8 cellular contexts compared by ENCODE assay signal in the genomic region with DNA sequence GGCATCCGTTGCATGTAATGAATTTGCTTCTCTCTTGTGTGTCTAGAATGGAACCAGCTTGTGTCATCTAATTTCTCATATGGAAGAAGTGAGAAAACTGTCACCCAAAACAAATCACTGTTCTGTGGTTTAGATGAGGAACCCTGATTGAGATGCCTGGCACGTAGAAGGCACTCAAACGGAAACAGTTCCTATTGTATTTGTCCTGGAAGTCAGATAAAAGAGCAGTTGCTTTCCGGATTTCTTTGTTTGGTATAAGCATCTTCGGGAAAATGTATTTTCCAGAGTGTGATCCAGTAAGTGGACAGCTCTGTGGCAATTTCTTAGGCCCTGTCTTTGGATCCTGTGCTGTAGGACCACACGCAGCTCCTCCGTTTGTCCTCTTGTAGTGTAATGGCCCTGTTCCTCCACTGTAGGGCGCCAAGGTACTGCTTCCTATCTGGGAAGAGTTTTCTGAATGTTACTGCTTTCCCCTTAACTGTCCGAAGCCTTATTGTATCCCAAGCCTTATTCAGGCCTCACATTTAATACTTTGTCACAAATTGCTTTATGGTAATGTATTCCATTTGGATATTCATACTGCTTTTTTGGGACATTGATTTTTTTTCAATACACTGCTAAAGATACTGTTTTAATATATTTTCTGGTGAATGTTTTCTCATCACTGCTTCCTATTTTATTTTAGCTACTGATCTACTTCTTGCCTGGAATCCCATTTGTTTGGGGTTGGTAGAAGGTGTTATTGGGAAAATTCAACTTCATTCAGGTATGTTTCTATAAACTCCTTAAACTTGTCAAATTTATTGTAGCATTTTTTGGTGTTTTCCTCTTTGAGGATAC. TPM values are rescaled to one million over a fixed set of nuclear protein-coding genes. Genes with fewer than 3 reads are reported as not detected.
DNase-seq lines count a peak whose midpoint lies in the region; ATAC-seq and TF ChIP-seq lines count a peak whose summit lies in the region.

No MANE protein-coding gene starts in this region.

- H3K36me3 Mint-ChIP-seq in activated T-cell treated with anti-CD3 and anti-CD28 coated beads, Interleukin-2, amount 50 U/mL, for 24 hours (ENCODE audit: low read depth), result peaks cover 20% of the 10 kb centered on the region
- peaks cover 33% of the 10 kb centered on the region for H3K36me3 Mint-ChIP-seq in nephron progenitor cell (ENCODE audit: low read depth)

- no peaks in the 10 kb centered on the region for H3K27me3 ChIP-seq in IMR-90 (ENCODE audit: control insufficient read depth, insufficient read depth, low read length)
- H3K27me3 ChIP-seq in suprapubic skin, result no peaks in the 10 kb centered on the region

- no peak overlapping the region for H4K91ac ChIP-seq in IMR-90 (ENCODE audit: insufficient read depth, low read depth, low read length)

- no peak overlapping the region for H3K27ac ChIP-seq in IMR-90 (ENCODE audit: insufficient read depth, low read length)
- no peak overlapping the region for H3K27ac ChIP-seq in suprapubic skin

- no peak overlapping the region for H3K23ac ChIP-seq in IMR-90 (ENCODE audit: low read depth, low read length)

- H4K5ac ChIP-seq in IMR-90 (ENCODE audit: low read depth, low read length), result no peak overlapping the region

- H4K8ac ChIP-seq in IMR-90 (ENCODE audit: low read depth in 2 of 2, low read length in 2 of 2), result no peak overlapping the region

- H3K9ac ChIP-seq in IMR-90 (ENCODE audit: low read depth, low read length), result no peak overlapping the region

- H2AK9ac ChIP-seq in IMR-90 (replicated peaks; ENCODE audit: low read depth, low read length, poor library complexity), result no peak overlapping the region

- H2BK120ac ChIP-seq in IMR-90 (ENCODE audit: low read depth, low read length), result no peak overlapping the region

- H3K56ac ChIP-seq in IMR-90 (ENCODE audit: extremely low read depth, insufficient read depth, low read length), result no peak overlapping the region

- no peaks in the 10 kb centered on the region for H3K9me3 Mint-ChIP-seq in activated T-cell treated with anti-CD3 and anti-CD28 coated beads, Interleukin-2, amount 50 U/mL, for 24 hours
- H3K9me3 Mint-ChIP-seq in nephron progenitor cell, result peaks cover 13% of the 10 kb centered on the region

- H3K4me3 Mint-ChIP-seq in activated T-cell treated with anti-CD3 and anti-CD28 coated beads, Interleukin-2, amount 50 U/mL, for 24 hours, result no peak overlapping the region
- H3K4me3 Mint-ChIP-seq in nephron progenitor cell, result no peak overlapping the region

- peak; percentile 95 for TF ChIP-seq CTCF in IMR-90 (conservative IDR thresholded peaks at IDR 0.05; ENCODE audit: low read depth, low read length)
- peak; percentile 88 for TF ChIP-seq CTCF in nephron progenitor cell (IDR thresholded peaks at IDR 0.05)
- peak; percentile 88 to 89 for TF ChIP-seq CTCF in suprapubic skin (IDR thresholded peaks at IDR 0.05)

- peaks cover 5 to 24% of the 10 kb centered on the region in 2 experiments; a peak in 2 of 4 replicates for H3K79me1 ChIP-seq in IMR-90 (ENCODE audit: low read depth in 1 of 2, low read length in 2 of 2)

- H2BK5ac ChIP-seq in IMR-90 (ENCODE audit: low read depth, low read length, poor library complexity, severe bottlenecking), result no peak overlapping the region

- H2AFZ ChIP-seq in IMR-90 (replicated peaks; ENCODE audit: low read length, poor library complexity), result no peak overlapping the region

- H4K20me1 ChIP-seq in IMR-90 (ENCODE audit: insufficient read depth, low read length), result no peaks in the 10 kb centered on the region

- no peak overlapping the region for H2BK20ac ChIP-seq in IMR-90 (ENCODE audit: low read depth, low read length)

- H3K4me1 Mint-ChIP-seq in activated T-cell treated with anti-CD3 and anti-CD28 coated beads, Interleukin-2, amount 50 U/mL, for 24 hours (ENCODE audit: low read depth), result peaks cover 16% of the 10 kb centered on the region
- peaks cover 44% of the 10 kb centered on the region for H3K4me1 Mint-ChIP-seq in nephron progenitor cell

- H3K18ac ChIP-seq in IMR-90 (ENCODE audit: low read depth, low read length), result no peak overlapping the region

- H3K4me3 ChIP-seq in IMR-90 (ENCODE audit: insufficient read depth, low read depth, low read length) (no peak overlapping the region), suprapubic skin (no peak overlapping the region)

- WGBS in IMR-90 (ENCODE audit: extremely low coverage in 2 of 2, insufficient read length in 1 of 2), 2 experiments, result no CpG with 5 or more reads among the region's 9 CpGs
- 29% methylated on average over 9 of the region's 9 CpGs for WGBS in suprapubic skin

- intact Hi-C loops in IMR-90 (cut with micrococcal nuclease), result loop anchor here (1.0 to 10.0 kb wide), 4 partner anchors 64 to 984 kb away; no protein-coding TSS in a partner anchor

- H3K36me3 ChIP-seq in IMR-90 (ENCODE audit: control insufficient read depth, insufficient read depth, low read length), result no peaks in the 10 kb centered on the region
- H3K36me3 ChIP-seq in suprapubic skin, result no peaks in the 10 kb centered on the region

- H3K4me2 ChIP-seq in IMR-90 (ENCODE audit: low read depth, low read length), result no peak overlapping the region

- H3K4ac ChIP-seq in IMR-90 (ENCODE audit: low read depth, low read length), result no peak overlapping the region

- no peak overlapping the region for H3K14ac ChIP-seq in IMR-90 (replicated peaks; ENCODE audit: low read depth, low read length)

- H3K27me3 Mint-ChIP-seq in activated T-cell treated with anti-CD3 and anti-CD28 coated beads, Interleukin-2, amount 50 U/mL, for 24 hours, result no peaks in the 10 kb centered on the region
- H3K27me3 Mint-ChIP-seq in nephron progenitor cell (ENCODE audit: low read depth, poor library complexity), result no peaks in the 10 kb centered on the region

- TF ChIP-seq EP300 in suprapubic skin (IDR thresholded peaks at IDR 0.05), result no peak

- peaks cover 6% of the 10 kb centered on the region for H3K9me1 ChIP-seq in IMR-90 (ENCODE audit: insufficient read depth, low read length)

- ATAC-seq in GM21447 (IDR thresholded peaks at IDR 0.05; ENCODE audit: unreplicated experiment) (peak; percentile 97), IMR-90 (ENCODE audit: low read depth) (peak; percentile 100)

- DNase-seq in DMS 273 (lab: John Stamatoyannopoulos, UW; ENCODE audit: unreplicated experiment) (peak; percentile 73), IMR-90 (peak; percentile 82), OCI-M2 (lab: John Stamatoyannopoulos, UW; ENCODE audit: unreplicated experiment) (peak; percentile 25), fibroblast of peridontal ligament (ENCODE audit: extremely low read depth) (peak; percentile 87), nephron progenitor cell (peak; percentile 63), suprapubic skin (ENCODE audit: low spot score in 2 of 2) (peak in 1 of 2 donors; percentile 71)
- peak; percentile 52 for DNase-seq in activated T-cell treated with anti-CD3 and anti-CD28 coated beads, Interleukin-2, amount 50 U/mL, for 24 hours

- TF ChIP-seq POLR2A in IMR-90 (IDR thresholded peaks at IDR 0.05; ENCODE audit: low read depth, low read length), result 0 out of 2 replicates have a peak, but pooled peaks have one; percentile 40
- no peak for TF ChIP-seq POLR2A in suprapubic skin (IDR thresholded peaks at IDR 0.05)

- CTCF ChIA-PET in IMR-90 (lab: Yijun Ruan, JAX), result interaction anchor here (0.5 to 2.5 kb wide), 30 partner anchors 9 to 155 kb away, joined by 3 to 38 read pairs (median 4); a partner anchor contains a TSS

- H3K4me1 ChIP-seq in IMR-90 (ENCODE audit: control insufficient read depth, insufficient read depth, low read length) (peaks cover 5% of the 10 kb centered on the region), suprapubic skin (no peaks in the 10 kb centered on the region)

- TF ChIP-seq RAD21 in IMR-90 (IDR thresholded peaks at IDR 0.05; ENCODE audit: low read length), result peak; percentile 99

- BruUV-seq in IMR-90 (replicated peaks; lab: Mats Ljungman, UMichigan), result no TSS peak

- no peak overlapping the region for H2AK5ac ChIP-seq in IMR-90 (ENCODE audit: low read depth, low read length)

- dilution Hi-C loops in IMR-90 (cut with HindIII; ENCODE audit: low sequenced_read_pairs, unreplicated experiment), result no loop called here

- no peak overlapping the region for H3K27ac Mint-ChIP-seq in activated T-cell treated with anti-CD3 and anti-CD28 coated beads, Interleukin-2, amount 50 U/mL, for 24 hours
- H3K27ac Mint-ChIP-seq in nephron progenitor cell, result no peak overlapping the region

- in situ Hi-C loops in IMR-90 (cut with MboI; ENCODE audit: low sequenced_read_pairs), result loop anchor here (5.0 kb wide), 1 partner anchor 102 kb away; no protein-coding TSS in a partner anchor

- POLR2A ChIA-PET in IMR-90 (lab: Charles Lee; ENCODE audit: unreplicated experiment), result interaction anchor here (1.0 kb wide), 1 partner anchor 76 kb away, joined by 3 read pairs; no protein-coding TSS in a partner anchor

- no peaks in the 10 kb centered on the region for H3K9me3 ChIP-seq in IMR-90 (ENCODE audit: control insufficient read depth, insufficient read depth, low read length)
- H3K9me3 ChIP-seq in suprapubic skin, result no peaks in the 10 kb centered on the region

- H2BK15ac ChIP-seq in IMR-90 (ENCODE audit: low read depth, low read length), result 0 out of 3 replicates have a peak overlapping the region, but pooled peaks have one; percentile 21

TF ChIP-seq in IMR-90, 13 proteins besides CTCF, POLR2A, EP300 and RAD21:
- peak; percentile 98 for TF ChIP-seq SMC3 (IDR thresholded peaks at IDR 0.05; ENCODE audit: low read depth, low read length)
- no peak for TF ChIP-seq CEBPB (IDR thresholded peaks at IDR 0.05; ENCODE audit: low read depth, low read length)
TF ChIP-seq in IMR-90: peak in this region for 1.

RNA-seq across cellular contexts. Expression of a gene that starts 24.8 kb away (rescaled TPM):
- total RNA-seq in IMR-90 (2012; rRNA removed), result 29.6 and 35.3 TPM in 2 replicates
- 16.3 and 19.0 TPM in 2 replicates for polyA plus RNA-seq in IMR-90 (2012; rRNA removed)
- polyA plus RNA-seq in IMR-90 (2012; cell fraction: cytosol; rRNA removed), result 4.7 and 7.0 TPM in 2 replicates
- polyA plus RNA-seq in IMR-90 (2012; cell fraction: nucleus; rRNA removed; ENCODE audit: low replicate concordance), result 3.1 and 20.5 TPM in 2 replicates
- 10 to 100 TPM; 16.1 to 38.6 (median 19.3) TPM for total RNA-seq in suprapubic skin
